In genomic region chr6:155418017-155418749, GRCh38 we compare ENCODE assay signal across 8 cellular contexts. TPM values are rescaled to one million over a fixed set of nuclear protein-coding genes. Genes with fewer than 3 reads are reported as not detected.
DNase-seq lines count a peak whose midpoint lies in the region; ATAC-seq and TF ChIP-seq lines count a peak whose summit lies in the region.

No MANE protein-coding gene starts in this region.

- H3K27me3 ChIP-seq in adipocyte (replicated peaks; ENCODE audit: control insufficient read depth, insufficient read depth, low read length) (no peaks in the 10 kb centered on the region), lung (ENCODE audit: control insufficient read depth, insufficient read depth) (no peaks in the 10 kb centered on the region)

- H3K9ac ChIP-seq in adipocyte (ENCODE audit: low read length) = peak overlapping the region; percentile 13

- H3K4me1 ChIP-seq in adipocyte (ENCODE audit: control insufficient read depth, insufficient read depth, low read length) (peaks cover 20% of the 10 kb centered on the region), lung (ENCODE audit: control insufficient read depth in 2 of 2, insufficient read depth in 2 of 2, low read length in 2 of 2) (peaks cover 4 to 5% of the 10 kb centered on the region in 2 donors)

- H3K4me1 Mint-ChIP-seq in stimulated activated memory B cell treated with anti-CD40 and anti-IgM and Interleukin-4, amounts not matched to agents 10 μg/mL and 1 μg/mL and 100 μg/mL, for 72 hours = peaks cover 49% of the 10 kb centered on the region

- no peaks in the 10 kb centered on the region for H3K9me3 Mint-ChIP-seq in stimulated activated memory B cell treated with anti-CD40 and anti-IgM and Interleukin-4, amounts not matched to agents 10 μg/mL and 1 μg/mL and 100 μg/mL, for 72 hours

- H3K27me3 Mint-ChIP-seq in stimulated activated memory B cell treated with anti-CD40 and anti-IgM and Interleukin-4, amounts not matched to agents 10 μg/mL and 1 μg/mL and 100 μg/mL, for 72 hours = no peaks in the 10 kb centered on the region

- H3K4me3 Mint-ChIP-seq in stimulated activated memory B cell treated with anti-CD40 and anti-IgM and Interleukin-4, amounts not matched to agents 10 μg/mL and 1 μg/mL and 100 μg/mL, for 72 hours = peak overlapping the region; percentile 66

- DNase-seq in Right ventricle myocardium superior (no peak), left ventricle myocardium superior (no peak), SKM-1 (lab: John Stamatoyannopoulos, UW; ENCODE audit: unreplicated experiment) (peak; percentile 76), adipocyte (ENCODE audit: low read depth) (peak; percentile 89), lung (ENCODE audit: low spot score) (peak; percentile 35), NCI-H187 treated with DMSO at 0.1 percent for 48 hours (lab: John Stamatoyannopoulos, UW) (no peak)

- H3K9me3 ChIP-seq in adipocyte (ENCODE audit: control insufficient read depth, low read length) (no peaks in the 10 kb centered on the region), lung (ENCODE audit: control insufficient read depth in 2 of 2, insufficient read depth in 1 of 2, low read length in 1 of 2) (no peaks in the 10 kb centered on the region)

- peak overlapping the region in 1 of 2 donors; percentile 65 for H3K27ac ChIP-seq in lung (ENCODE audit: low read depth in 1 of 2, low read length in 1 of 2)

- H3K27ac Mint-ChIP-seq in stimulated activated memory B cell treated with anti-CD40 and anti-IgM and Interleukin-4, amounts not matched to agents 10 μg/mL and 1 μg/mL and 100 μg/mL, for 72 hours = peak overlapping the region; percentile 91

- ATAC-seq in Right ventricle myocardium superior (ENCODE audit: poor library complexity) (peak; percentile 39), left ventricle myocardium superior (no peak), HG03378 (IDR thresholded peaks at IDR 0.05; ENCODE audit: unreplicated experiment) (peak; percentile 60), lung (ENCODE audit: insufficient read depth, low FRiP score) (peak; percentile 53)
- ATAC-seq in stimulated activated memory B cell treated with anti-CD40 and anti-IgM and Interleukin-4, amounts not matched to agents 10 μg/mL and 1 μg/mL and 100 μg/mL, for 72 hours = peak; percentile 82

- no peaks in the 10 kb centered on the region for H3K36me3 ChIP-seq in adipocyte (ENCODE audit: control insufficient read depth, insufficient read depth, low read length, severe bottlenecking)
- no peaks in the 10 kb centered on the region for H3K36me3 ChIP-seq in lung (ENCODE audit: control insufficient read depth in 2 of 2, insufficient read depth in 2 of 2, low read length in 2 of 2)

- H3K4me3 ChIP-seq in adipocyte (ENCODE audit: low read length) = peak overlapping the region; percentile 73
- H3K4me3 ChIP-seq in lung = no peak overlapping the region

- intact Hi-C loops in Right ventricle myocardium superior (cut with DNase I) (no loop called here), left ventricle myocardium superior (cut with micrococcal nuclease) (no loop called here)

- no peak for TF ChIP-seq CTCF in lung (IDR thresholded peaks at IDR 0.05; ENCODE audit: control extremely low read depth, extremely low read depth)

- H3K36me3 Mint-ChIP-seq in stimulated activated memory B cell treated with anti-CD40 and anti-IgM and Interleukin-4, amounts not matched to agents 10 μg/mL and 1 μg/mL and 100 μg/mL, for 72 hours = no peaks in the 10 kb centered on the region

- 10% methylated on average over 9 of the region's 9 CpGs for WGBS in lung, 2 donors

RNA-seq across cellular contexts. Expression of gene NOX3, which starts 37.5 kb away (rescaled TPM):
- total RNA-seq in Right ventricle myocardium superior (not detected), left ventricle myocardium superior (not detected), lung (not detected)
- not detected for polyA plus RNA-seq in lung

Comparison
In these comparisons a context has a peak if more than half of its experiments do, and no peak if none do; other contexts are left out.
1. DNase-seq: peak in SKM-1 (single experiment), adipocyte (single experiment) and lung (single experiment); none in Right ventricle myocardium superior (single experiment), left ventricle myocardium superior (single experiment) and NCI-H187 treated with DMSO at 0.1 percent for 48 hours (single experiment).